In the genomic region with DNA sequence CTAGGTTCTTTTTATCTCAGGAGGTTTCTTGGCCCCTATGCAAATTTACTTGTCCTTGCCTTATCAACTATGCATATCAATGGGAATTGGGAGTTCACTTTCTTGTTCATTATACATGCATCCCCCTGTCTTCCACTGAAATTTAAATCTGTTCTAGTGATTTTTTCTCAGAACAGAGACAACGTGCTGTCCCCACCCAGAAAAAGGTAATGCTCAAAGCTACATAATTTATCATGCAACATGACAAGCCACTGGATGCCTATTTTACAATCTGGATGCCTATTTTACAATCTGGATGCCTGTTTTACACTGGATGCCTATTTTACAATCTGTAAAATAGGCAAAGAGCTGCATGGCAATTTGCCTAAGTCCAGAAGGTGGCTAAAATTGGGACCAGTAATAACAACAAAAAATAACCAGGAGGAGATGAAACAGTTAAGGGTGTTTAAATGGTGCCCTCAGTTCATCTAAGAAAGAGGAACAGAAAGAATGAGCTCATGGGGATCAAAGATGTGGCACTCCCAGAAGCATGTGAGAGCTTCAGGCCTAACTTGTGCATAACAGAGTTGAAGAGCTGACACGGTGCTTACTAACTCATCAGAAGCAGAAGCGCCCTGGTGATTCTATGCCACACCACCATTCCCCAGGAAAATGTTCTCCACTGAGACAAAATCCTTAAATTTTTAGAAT, we compare ENCODE assay signal across 8 cellular contexts.
A peak's percentile ranks its signal among the peaks of the same experiment; 100 is the strongest.
DNase-seq lines count a peak whose midpoint lies in the region; ATAC-seq lines count a peak whose summit lies in the region.

No MANE protein-coding gene starts in this region.

- no peaks in the 10 kb centered on the region for H3K27me3 Mint-ChIP-seq in IgD-negative memory B cell
- no peaks in the 10 kb centered on the region for H3K27me3 Mint-ChIP-seq in stimulated activated memory B cell treated with anti-CD40 and anti-IgM and Interleukin-4, amounts not matched to agents 10 μg/mL and 1 μg/mL and 100 μg/mL, for 72 hours
- no peaks in the 10 kb centered on the region for H3K27me3 Mint-ChIP-seq in activated T-helper 1 cell treated with anti-CD3 and anti-CD28 coated beads, Interleukin-12 subunit alpha, Interleukin-12 subunit beta, Interleukin-2, Interleukin-4 antibody, amounts not matched to agents 30 ng/mL and 10 ng/mL and 1 ng/mL, durations not matched to agents 14 hours and 24 hours and 36 hours (ENCODE audit: insufficient read depth)

- peak overlapping the region; percentile 81 to 92 (median 89) for H3K4me3 Mint-ChIP-seq in IgD-negative memory B cell
- H3K4me3 Mint-ChIP-seq in stimulated activated memory B cell treated with anti-CD40 and anti-IgM and Interleukin-4, amounts not matched to agents 10 μg/mL and 1 μg/mL and 100 μg/mL, for 72 hours, result peak overlapping the region; percentile 67
- no peak overlapping the region for H3K4me3 Mint-ChIP-seq in activated T-helper 1 cell treated with anti-CD3 and anti-CD28 coated beads, Interleukin-12 subunit alpha, Interleukin-12 subunit beta, Interleukin-2, Interleukin-4 antibody, amounts not matched to agents 30 ng/mL and 10 ng/mL and 1 ng/mL, durations not matched to agents 14 hours and 24 hours and 36 hours

- peak; percentile 4 for DNase-seq in SIG-M5 treated with dmso at 0.1 percent for 504 hours (lab: John Stamatoyannopoulos, UW; ENCODE audit: unreplicated experiment)
- DNase-seq in SIG-M5 (lab: John Stamatoyannopoulos, UW), result no peak
- DNase-seq in stimulated activated CD4-positive, alpha-beta T cell treated with anti-CD3 and anti-CD28 coated beads, Interleukin-15, amount 100 ng/mL, for 24 hours, result no peak
- no peak for DNase-seq in activated T-helper 1 cell treated with anti-CD3 and anti-CD28 coated beads, Interleukin-12 subunit alpha, Interleukin-12 subunit beta, Interleukin-2, Interleukin-4 antibody, amounts not matched to agents 30 ng/mL and 10 ng/mL and 1 ng/mL, durations not matched to agents 14 hours and 24 hours and 36 hours (ENCODE audit: low spot score)
- no peak for DNase-seq in activated CD8-positive, alpha-beta memory T cell treated with anti-CD3 and anti-CD28 coated beads, Interleukin-2, amount 50 U/mL, for 48 hours

- peak overlapping the region; percentile 53 to 82 (median 56) for H3K27ac Mint-ChIP-seq in IgD-negative memory B cell
- peak overlapping the region; percentile 77 for H3K27ac Mint-ChIP-seq in stimulated activated memory B cell treated with anti-CD40 and anti-IgM and Interleukin-4, amounts not matched to agents 10 μg/mL and 1 μg/mL and 100 μg/mL, for 72 hours
- no peak overlapping the region for H3K27ac Mint-ChIP-seq in activated T-helper 1 cell treated with anti-CD3 and anti-CD28 coated beads, Interleukin-12 subunit alpha, Interleukin-12 subunit beta, Interleukin-2, Interleukin-4 antibody, amounts not matched to agents 30 ng/mL and 10 ng/mL and 1 ng/mL, durations not matched to agents 14 hours and 24 hours and 36 hours

- ATAC-seq in HG02642 (IDR thresholded peaks at IDR 0.05; ENCODE audit: poor library complexity, unreplicated experiment), result peak; percentile 100
- peak; percentile 99 for ATAC-seq in stimulated activated memory B cell treated with anti-CD40 and anti-IgM and Interleukin-4, amounts not matched to agents 10 μg/mL and 1 μg/mL and 100 μg/mL, for 72 hours

- H3K9me3 Mint-ChIP-seq in IgD-negative memory B cell, result peaks cover 0 to 1% (median 0%) of the 10 kb centered on the region in 3 donors
- H3K9me3 Mint-ChIP-seq in stimulated activated memory B cell treated with anti-CD40 and anti-IgM and Interleukin-4, amounts not matched to agents 10 μg/mL and 1 μg/mL and 100 μg/mL, for 72 hours, result no peaks in the 10 kb centered on the region
- H3K9me3 Mint-ChIP-seq in activated T-helper 1 cell treated with anti-CD3 and anti-CD28 coated beads, Interleukin-12 subunit alpha, Interleukin-12 subunit beta, Interleukin-2, Interleukin-4 antibody, amounts not matched to agents 30 ng/mL and 10 ng/mL and 1 ng/mL, durations not matched to agents 14 hours and 24 hours and 36 hours, result no peaks in the 10 kb centered on the region

- peaks cover 20 to 43% (median 24%) of the 10 kb centered on the region in 3 donors for H3K4me1 Mint-ChIP-seq in IgD-negative memory B cell
- H3K4me1 Mint-ChIP-seq in stimulated activated memory B cell treated with anti-CD40 and anti-IgM and Interleukin-4, amounts not matched to agents 10 μg/mL and 1 μg/mL and 100 μg/mL, for 72 hours, result peaks cover 34% of the 10 kb centered on the region
- no peaks in the 10 kb centered on the region for H3K4me1 Mint-ChIP-seq in activated T-helper 1 cell treated with anti-CD3 and anti-CD28 coated beads, Interleukin-12 subunit alpha, Interleukin-12 subunit beta, Interleukin-2, Interleukin-4 antibody, amounts not matched to agents 30 ng/mL and 10 ng/mL and 1 ng/mL, durations not matched to agents 14 hours and 24 hours and 36 hours (ENCODE audit: low read depth)

- H3K36me3 Mint-ChIP-seq in IgD-negative memory B cell, result peaks cover 1% of the 10 kb centered on the region
- no peaks in the 10 kb centered on the region for H3K36me3 Mint-ChIP-seq in stimulated activated memory B cell treated with anti-CD40 and anti-IgM and Interleukin-4, amounts not matched to agents 10 μg/mL and 1 μg/mL and 100 μg/mL, for 72 hours
- no peaks in the 10 kb centered on the region for H3K36me3 Mint-ChIP-seq in activated T-helper 1 cell treated with anti-CD3 and anti-CD28 coated beads, Interleukin-12 subunit alpha, Interleukin-12 subunit beta, Interleukin-2, Interleukin-4 antibody, amounts not matched to agents 30 ng/mL and 10 ng/mL and 1 ng/mL, durations not matched to agents 14 hours and 24 hours and 36 hours (ENCODE audit: low read depth)

- intact Hi-C loops in activated T-helper 1 cell treated with anti-CD3 and anti-CD28 coated beads, Interleukin-12 subunit alpha, Interleukin-12 subunit beta, Interleukin-2, Interleukin-4 antibody, amounts not matched to agents 30 ng/mL and 10 ng/mL and 1 ng/mL, durations not matched to agents 14 hours and 24 hours and 36 hours (cut with micrococcal nuclease), result no loop called here
